16 cellular contexts compared by ENCODE assay signal in the genomic region with DNA sequence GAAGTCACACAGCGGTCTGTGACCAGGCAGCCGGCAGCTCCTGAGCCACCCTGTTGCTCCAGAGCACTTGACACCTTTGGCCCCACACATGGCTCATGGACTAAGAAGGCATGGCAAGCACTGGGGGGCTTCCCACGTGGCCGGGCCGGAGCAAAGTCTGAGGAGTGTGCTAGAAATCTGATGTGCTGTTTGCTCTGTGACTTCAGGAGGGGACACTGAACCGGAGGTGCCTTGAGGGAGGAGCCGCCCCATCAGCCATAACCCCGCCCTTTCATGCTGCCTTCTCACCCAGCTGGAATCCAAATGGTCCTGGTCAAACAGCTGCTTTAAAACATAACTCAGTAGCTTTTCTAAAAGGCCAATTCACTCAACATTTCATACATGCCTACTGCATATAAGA.
"Had no signal": no experiment of that assay in that cellular context is flagged by ENCODE, and none has a peak within 500 bp of the region (broad histone marks: within the 10 kb centered on the region; RNA-seq: fewer than 3 reads in every experiment).

No MANE protein-coding gene starts in this region.

- H3K27me3 ChIP-seq: adrenal gland, right lobe of liver, testis had no signal

- ATAC-seq: left cardiac atrium; natural killer cell treated with Interleukin-12 subunit alpha and Interleukin-12 subunit beta and Interleukin-15 and Interleukin-18, amount 100 ng/mL, for 72 hours; psoas muscle; stimulated activated naive CD8-positive, alpha-beta T cell treated with anti-CD3 and anti-CD28 coated beads, Interleukin-15, amount 100 ng/mL, for 72 hours had no signal

- H3K27ac ChIP-seq: adrenal gland, coronary artery, psoas muscle, right lobe of liver, testis had no signal

- H3K36me3 ChIP-seq: adrenal gland had no signal

- H3K9me3 ChIP-seq: adrenal gland, psoas muscle, right lobe of liver, testis had no signal

- H3K4me3 ChIP-seq: adrenal gland, coronary artery, psoas muscle, right lobe of liver, testis had no signal

- DNase-seq: activated naive CD4-positive, alpha-beta T cell treated with anti-CD3 and anti-CD28 coated beads, Interleukin-2, amount 50 U/mL, for 16 hours; activated T-cell treated with anti-CD3 and anti-CD28 coated beads, Interleukin-2, amount 50 U/mL, for 1 hour; adrenal gland; caudate nucleus; effector memory CD4-positive, alpha-beta T cell; immature natural killer cell; left cardiac atrium; mammary epithelial cell; psoas muscle; right lobe of liver; stimulated activated CD4-positive, alpha-beta T cell treated with anti-CD3 and anti-CD28 coated beads, Interleukin-12 subunit alpha, Interleukin-12 subunit beta, amount 100 ng/mL, for 4 hours; stimulated activated CD4-positive, alpha-beta T cell treated with anti-CD3 and anti-CD28 coated beads, Interleukin-2, amount 100 ng/mL, for 48 hours; stimulated activated naive CD8-positive, alpha-beta T cell treated with anti-CD3 and anti-CD28 coated beads, Interleukin-15, amount 100 ng/mL, for 72 hours; testis had no signal

- H3K4me1 ChIP-seq: adrenal gland, psoas muscle, right lobe of liver, testis had no signal
